ENCODE assay signal across 29 cellular contexts in the genomic region with DNA sequence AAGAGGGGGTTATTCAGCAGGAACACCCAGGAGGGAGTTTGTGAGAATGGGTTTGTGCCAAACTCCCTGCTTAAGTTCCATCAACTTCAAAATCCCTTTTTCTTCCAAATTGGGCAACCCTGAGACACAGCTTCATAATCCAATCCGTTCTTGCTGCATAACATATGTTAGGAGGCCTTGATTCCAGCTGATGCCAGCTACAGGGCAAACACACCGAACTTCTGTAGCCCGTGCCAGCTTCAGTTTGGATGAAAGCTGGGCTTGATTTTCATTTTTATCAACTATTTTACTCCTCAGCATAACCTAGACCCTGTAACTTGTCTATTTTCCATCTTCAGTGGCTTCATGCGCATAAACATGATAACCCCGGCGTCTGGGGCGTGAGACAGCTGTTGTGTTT.
"Had no signal": no experiment of that assay in that cellular context is flagged by ENCODE, and none has a peak within 500 bp of the region (broad histone marks: within the 10 kb centered on the region; RNA-seq: fewer than 3 reads in every experiment).

No MANE protein-coding gene starts in this region.

- H3K27ac Mint-ChIP-seq: stimulated activated effector memory CD8-positive, alpha-beta T cell treated with anti-CD3 and anti-CD28 coated beads, Interleukin-12 subunit alpha, Interleukin-12 subunit beta, amount 100 ng/mL, for 72 hours; stimulated activated memory B cell treated with anti-CD40 and anti-IgM and Interleukin-4, amounts not matched to agents 10 μg/mL and 1 μg/mL and 100 μg/mL, for 72 hours; stimulated activated naive B cell treated with anti-CD40 and anti-IgM and Interleukin-4, amounts not matched to agents 10 μg/mL and 1 μg/mL and 100 μg/mL, for 72 hours; stimulated activated naive CD8-positive, alpha-beta T cell treated with anti-CD3 and anti-CD28 coated beads, Interleukin-15, amount 100 ng/mL, for 72 hours; stimulated activated naive CD8-positive, alpha-beta T cell treated with anti-CD3 and anti-CD28 coated beads, Interleukin-15, Interleukin-2, amounts not matched to agents 100 ng/mL and 50 ng/mL, for 24 hours; type B pancreatic cell had no signal

- H3K9me3 Mint-ChIP-seq: stimulated activated effector memory CD8-positive, alpha-beta T cell treated with anti-CD3 and anti-CD28 coated beads, Interleukin-12 subunit alpha, Interleukin-12 subunit beta, amount 100 ng/mL, for 72 hours; stimulated activated memory B cell treated with anti-CD40 and anti-IgM and Interleukin-4, amounts not matched to agents 10 μg/mL and 1 μg/mL and 100 μg/mL, for 72 hours; stimulated activated naive B cell treated with anti-CD40 and anti-IgM and Interleukin-4, amounts not matched to agents 10 μg/mL and 1 μg/mL and 100 μg/mL, for 72 hours; stimulated activated naive CD8-positive, alpha-beta T cell treated with anti-CD3 and anti-CD28 coated beads, Interleukin-15, amount 100 ng/mL, for 72 hours; stimulated activated naive CD8-positive, alpha-beta T cell treated with anti-CD3 and anti-CD28 coated beads, Interleukin-15, Interleukin-2, amounts not matched to agents 100 ng/mL and 50 ng/mL, for 24 hours; type B pancreatic cell had no signal

- H3K36me3 ChIP-seq: stomach, suprapubic skin, thoracic aorta, thyroid gland, tibial artery, tibial nerve, transverse colon, upper lobe of left lung, upper lobe of right lung, uterus, vagina had no signal

- H3K4me1 Mint-ChIP-seq: stimulated activated effector memory CD8-positive, alpha-beta T cell treated with anti-CD3 and anti-CD28 coated beads, Interleukin-12 subunit alpha, Interleukin-12 subunit beta, amount 100 ng/mL, for 72 hours; stimulated activated memory B cell treated with anti-CD40 and anti-IgM and Interleukin-4, amounts not matched to agents 10 μg/mL and 1 μg/mL and 100 μg/mL, for 72 hours; stimulated activated naive B cell treated with anti-CD40 and anti-IgM and Interleukin-4, amounts not matched to agents 10 μg/mL and 1 μg/mL and 100 μg/mL, for 72 hours; stimulated activated naive CD8-positive, alpha-beta T cell treated with anti-CD3 and anti-CD28 coated beads, Interleukin-15, amount 100 ng/mL, for 72 hours had no signal

- FAIRE-seq: urothelium cell line had no signal

- H3K27ac ChIP-seq: stomach, suprapubic skin, testis, thoracic aorta, thyroid gland, tibial artery, tibial nerve, transverse colon, upper lobe of left lung, upper lobe of right lung, uterus, vagina had no signal

- H3K27me3 ChIP-seq: testis, thyroid gland, tibial nerve, upper lobe of left lung, uterus, vagina had no signal

- H3K36me3 Mint-ChIP-seq: stimulated activated effector memory CD8-positive, alpha-beta T cell treated with anti-CD3 and anti-CD28 coated beads, Interleukin-12 subunit alpha, Interleukin-12 subunit beta, amount 100 ng/mL, for 72 hours; stimulated activated memory B cell treated with anti-CD40 and anti-IgM and Interleukin-4, amounts not matched to agents 10 μg/mL and 1 μg/mL and 100 μg/mL, for 72 hours; stimulated activated naive B cell treated with anti-CD40 and anti-IgM and Interleukin-4, amounts not matched to agents 10 μg/mL and 1 μg/mL and 100 μg/mL, for 72 hours; type B pancreatic cell had no signal

- H3K9me3 ChIP-seq: stomach, suprapubic skin, testis, thoracic aorta, thyroid gland, tibial artery, tibial nerve, transverse colon, upper lobe of left lung, upper lobe of right lung, uterus, vagina had no signal

- H3K4me3 Mint-ChIP-seq: stimulated activated effector memory CD8-positive, alpha-beta T cell treated with anti-CD3 and anti-CD28 coated beads, Interleukin-12 subunit alpha, Interleukin-12 subunit beta, amount 100 ng/mL, for 72 hours; stimulated activated memory B cell treated with anti-CD40 and anti-IgM and Interleukin-4, amounts not matched to agents 10 μg/mL and 1 μg/mL and 100 μg/mL, for 72 hours; stimulated activated naive B cell treated with anti-CD40 and anti-IgM and Interleukin-4, amounts not matched to agents 10 μg/mL and 1 μg/mL and 100 μg/mL, for 72 hours; stimulated activated naive CD8-positive, alpha-beta T cell treated with anti-CD3 and anti-CD28 coated beads, Interleukin-15, amount 100 ng/mL, for 72 hours; stimulated activated naive CD8-positive, alpha-beta T cell treated with anti-CD3 and anti-CD28 coated beads, Interleukin-15, Interleukin-2, amounts not matched to agents 100 ng/mL and 50 ng/mL, for 24 hours; type B pancreatic cell had no signal

- H3K4me1 ChIP-seq: stomach, suprapubic skin, testis, thyroid gland, transverse colon, upper lobe of left lung, upper lobe of right lung, uterus, vagina had no signal

- H3K4me3 ChIP-seq: stomach, suprapubic skin, testis, thoracic aorta, thyroid gland, tibial artery, tibial nerve, transverse colon, upper lobe of left lung, upper lobe of right lung, uterus, vagina had no signal

- ATAC-seq: stimulated activated effector memory CD8-positive, alpha-beta T cell treated with anti-CD3 and anti-CD28 coated beads, Interleukin-12 subunit alpha, Interleukin-12 subunit beta, amount 100 ng/mL, for 72 hours; stimulated activated memory B cell treated with anti-CD40 and anti-IgM and Interleukin-4, amounts not matched to agents 10 μg/mL and 1 μg/mL and 100 μg/mL, for 72 hours; stimulated activated naive B cell treated with anti-CD40 and anti-IgM and Interleukin-4, amounts not matched to agents 10 μg/mL and 1 μg/mL and 100 μg/mL, for 72 hours; stimulated activated naive CD8-positive, alpha-beta T cell treated with anti-CD3 and anti-CD28 coated beads, Interleukin-15, amount 100 ng/mL, for 72 hours; stimulated activated naive CD8-positive, alpha-beta T cell treated with anti-CD3 and anti-CD28 coated beads, Interleukin-15, Interleukin-2, amounts not matched to agents 100 U/mL and 50 U/mL, for 24 hours; upper lobe of right lung had no signal

- DNase-seq: stimulated activated CD4-positive, alpha-beta T cell treated with anti-CD3 and anti-CD28 coated beads, Interleukin-2, amount 100 ng/mL, for 48 hours; stimulated activated CD4-positive, alpha-beta T cell treated with anti-CD3 and anti-CD28 coated beads, Interleukin-4, amount 100 ng/mL, for 1 hour; stimulated activated CD4-positive, alpha-beta T cell treated with anti-CD3 and anti-CD28 coated beads, Interleukin-4, amount 100 ng/mL, for 24 hours; stimulated activated CD4-positive, alpha-beta T cell treated with anti-CD3 and anti-CD28 coated beads, Interleukin-4, amount 100 ng/mL, for 4 hours; stimulated activated CD8-positive, alpha-beta memory T cell treated with anti-CD3 and anti-CD28 coated beads, Interleukin-4, amount 100 ng/mL, for 48 hours; stimulated activated naive B cell treated with anti-CD40 and anti-IgM and Interleukin-4, amounts not matched to agents 10 μg/mL and 1 μg/mL and 100 μg/mL, for 72 hours; stimulated activated naive CD4-positive, alpha-beta T cell; stimulated activated naive CD4-positive, alpha-beta T cell treated with Interleukin-2 at 50 U/mL for 16 hours; stimulated activated naive CD8-positive, alpha-beta T cell treated with anti-CD3 and anti-CD28 coated beads, Interleukin-15, amount 100 ng/mL, for 72 hours; stimulated activated naive CD8-positive, alpha-beta T cell treated with anti-CD3 and anti-CD28 coated beads, Interleukin-15, Interleukin-2, amounts not matched to agents 100 U/mL and 50 U/mL, for 24 hours; stomach; substantia nigra; testis; thyroid gland; tibial artery; transverse colon; trophoblast cell; upper lobe of left lung; upper lobe of right lung; uterus had no signal
